Comparison of ENCODE assay signal across 20 cellular contexts in genomic region chr1:183834568-183834967, GRCh38.
"Had no signal": no experiment of that assay in that cellular context is flagged by ENCODE, and none has a peak within 500 bp of the region (broad histone marks: within the 10 kb centered on the region; RNA-seq: fewer than 3 reads in every experiment).

No MANE protein-coding gene starts in this region.

- H3K4me3 ChIP-seq: mucosa of descending colon, SJSA1, smooth muscle cell, thoracic aorta had no signal

- H3K27me3 ChIP-seq: SJSA1 had no signal

- DNase-seq: activated CD4-positive, alpha-beta memory T cell treated with anti-CD3 and anti-CD28 coated beads for 36 hours; activated CD4-positive, CD25-positive, alpha-beta regulatory T cell treated with anti-CD3 and anti-CD28 coated beads, Interleukin-2, amount 50 U/mL, for 72 hours; activated CD8-positive, alpha-beta memory T cell treated with anti-CD3 and anti-CD28 coated beads, Interleukin-2, amount 10 ng/mL, durations not matched to agents 7 days and 5 days; activated naive CD4-positive, alpha-beta T cell treated with anti-CD3 and anti-CD28 coated beads for 36 hours; activated naive CD8-positive, alpha-beta T cell treated with anti-CD3 and anti-CD28 coated beads, Interleukin-2, amount 50 U/mL, for 24 hours; activated T-cell treated with anti-CD3 and anti-CD28 coated beads, Interleukin-2, amount 50 U/mL, for 1 hour; foreskin melanocyte; immature natural killer cell; mucosa of descending colon; naive thymus-derived CD8-positive, alpha-beta T cell; stimulated activated CD4-positive, alpha-beta T cell treated with anti-CD3 and anti-CD28 coated beads, Interleukin-4, amount 100 ng/mL, for 4 hours; stimulated activated CD8-positive, alpha-beta memory T cell treated with anti-CD3 and anti-CD28 coated beads, Interleukin-4, amount 100 ng/mL, for 48 hours; stimulated activated naive CD8-positive, alpha-beta T cell treated with anti-CD3 and anti-CD28 coated beads, Interleukin-15, Interleukin-2, amounts not matched to agents 100 U/mL and 50 U/mL, for 24 hours; T-cell; T1000 had no signal

- H3K4me1 Mint-ChIP-seq: activated CD8-positive, alpha-beta memory T cell treated with anti-CD3 and anti-CD28 coated beads, Interleukin-2, amount 10 ng/mL, durations not matched to agents 7 days and 5 days; activated naive CD8-positive, alpha-beta T cell treated with anti-CD3 and anti-CD28 coated beads, Interleukin-2, amount 50 U/mL, for 24 hours; immature natural killer cell; naive thymus-derived CD8-positive, alpha-beta T cell; T-cell had no signal

- H3K27ac Mint-ChIP-seq: activated CD4-positive, alpha-beta memory T cell treated with anti-CD3 and anti-CD28 coated beads for 36 hours; activated CD8-positive, alpha-beta memory T cell treated with anti-CD3 and anti-CD28 coated beads, Interleukin-2, amount 10 ng/mL, durations not matched to agents 7 days and 5 days; activated naive CD4-positive, alpha-beta T cell treated with anti-CD3 and anti-CD28 coated beads for 36 hours; activated naive CD8-positive, alpha-beta T cell treated with anti-CD3 and anti-CD28 coated beads, Interleukin-2, amount 50 U/mL, for 24 hours; activated T-helper 2 cell treated with anti-CD3 and anti-CD28 coated beads, Interferon-gamma antibody, Interleukin-2, Interleukin-4, amounts not matched to agents 10 μg/mL and 5 μg/mL and 100 μg/mL, durations not matched to agents 14 hours and 24 hours and 36 hours; immature natural killer cell; naive thymus-derived CD8-positive, alpha-beta T cell; T-cell had no signal

- H3K9me3 ChIP-seq: mucosa of descending colon, SJSA1, thoracic aorta had no signal

- H3K27me3 Mint-ChIP-seq: activated CD4-positive, alpha-beta memory T cell treated with anti-CD3 and anti-CD28 coated beads for 36 hours; activated CD8-positive, alpha-beta memory T cell treated with anti-CD3 and anti-CD28 coated beads, Interleukin-2, amount 10 ng/mL, durations not matched to agents 7 days and 5 days; activated naive CD8-positive, alpha-beta T cell treated with anti-CD3 and anti-CD28 coated beads, Interleukin-2, amount 50 U/mL, for 24 hours; naive thymus-derived CD8-positive, alpha-beta T cell; T-cell had no signal

- H3K36me3 ChIP-seq: thoracic aorta had no signal

- H3K9me3 Mint-ChIP-seq: activated CD4-positive, alpha-beta memory T cell treated with anti-CD3 and anti-CD28 coated beads for 36 hours; activated naive CD4-positive, alpha-beta T cell treated with anti-CD3 and anti-CD28 coated beads for 36 hours; activated naive CD8-positive, alpha-beta T cell treated with anti-CD3 and anti-CD28 coated beads, Interleukin-2, amount 50 U/mL, for 24 hours; activated T-helper 2 cell treated with anti-CD3 and anti-CD28 coated beads, Interferon-gamma antibody, Interleukin-2, Interleukin-4, amounts not matched to agents 10 μg/mL and 5 μg/mL and 100 μg/mL, durations not matched to agents 14 hours and 24 hours and 36 hours; immature natural killer cell; naive thymus-derived CD8-positive, alpha-beta T cell; T-cell had no signal

- H3K36me3 Mint-ChIP-seq: activated CD4-positive, alpha-beta memory T cell treated with anti-CD3 and anti-CD28 coated beads for 36 hours; activated CD8-positive, alpha-beta memory T cell treated with anti-CD3 and anti-CD28 coated beads, Interleukin-2, amount 10 ng/mL, durations not matched to agents 7 days and 5 days; immature natural killer cell; naive thymus-derived CD8-positive, alpha-beta T cell had no signal

- ATAC-seq: activated CD8-positive, alpha-beta memory T cell treated with anti-CD3 and anti-CD28 coated beads, Interleukin-2, amount 10 ng/mL, durations not matched to agents 7 days and 5 days; activated naive CD8-positive, alpha-beta T cell treated with anti-CD3 and anti-CD28 coated beads, Interleukin-2, amount 50 U/mL, for 24 hours; esophagus mucosa; mucosa of descending colon; naive thymus-derived CD8-positive, alpha-beta T cell; stimulated activated naive CD8-positive, alpha-beta T cell treated with anti-CD3 and anti-CD28 coated beads, Interleukin-15, Interleukin-2, amounts not matched to agents 100 U/mL and 50 U/mL, for 24 hours; T-cell had no signal

- H3K27ac ChIP-seq: SJSA1, thoracic aorta had no signal

- H3K4me3 Mint-ChIP-seq: activated CD4-positive, alpha-beta memory T cell treated with anti-CD3 and anti-CD28 coated beads for 36 hours; activated CD8-positive, alpha-beta memory T cell treated with anti-CD3 and anti-CD28 coated beads, Interleukin-2, amount 10 ng/mL, durations not matched to agents 7 days and 5 days; activated naive CD4-positive, alpha-beta T cell treated with anti-CD3 and anti-CD28 coated beads for 36 hours; activated naive CD8-positive, alpha-beta T cell treated with anti-CD3 and anti-CD28 coated beads, Interleukin-2, amount 50 U/mL, for 24 hours; immature natural killer cell; naive thymus-derived CD8-positive, alpha-beta T cell; T-cell had no signal
